In the genomic region with DNA sequence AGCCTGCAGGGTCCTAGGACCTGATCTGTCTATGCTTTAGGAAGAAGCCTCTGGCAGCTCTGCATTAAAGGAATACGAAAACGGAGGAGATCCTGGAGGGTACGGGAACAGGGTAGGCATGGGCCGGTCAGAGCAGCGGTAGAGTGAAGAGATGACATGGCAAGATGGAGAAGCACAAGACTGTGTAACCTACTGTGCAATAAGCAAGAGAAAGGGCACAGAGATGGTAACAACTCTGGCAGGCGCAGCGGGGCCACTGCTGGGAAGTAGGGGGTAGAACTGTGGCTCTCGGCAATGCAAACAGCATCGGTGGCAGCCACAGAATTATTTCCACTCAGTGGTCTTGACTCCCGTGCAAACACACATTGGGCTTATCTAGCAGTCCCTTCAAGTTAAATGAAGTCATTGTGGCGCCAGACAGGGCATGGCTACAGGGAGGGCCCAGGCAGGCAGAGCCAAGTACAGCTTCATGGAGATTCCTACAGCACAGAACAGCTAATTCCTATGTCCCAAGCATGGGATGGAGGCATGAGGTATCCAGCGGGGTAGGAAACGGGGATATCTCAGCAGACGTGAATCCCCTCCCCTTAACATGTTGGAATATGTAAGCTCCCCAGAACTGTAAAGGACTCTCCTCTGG, we compare ENCODE assay signal across 1 cellular context.
TF ChIP-seq lines count a peak whose summit lies in the region.

No MANE protein-coding gene starts in this region.

TF ChIP-seq in GM23338, 12 proteins besides CTCF, POLR2A, EP300 and RAD21 (continued from another document):
- TF ChIP-seq, protein P1, sequence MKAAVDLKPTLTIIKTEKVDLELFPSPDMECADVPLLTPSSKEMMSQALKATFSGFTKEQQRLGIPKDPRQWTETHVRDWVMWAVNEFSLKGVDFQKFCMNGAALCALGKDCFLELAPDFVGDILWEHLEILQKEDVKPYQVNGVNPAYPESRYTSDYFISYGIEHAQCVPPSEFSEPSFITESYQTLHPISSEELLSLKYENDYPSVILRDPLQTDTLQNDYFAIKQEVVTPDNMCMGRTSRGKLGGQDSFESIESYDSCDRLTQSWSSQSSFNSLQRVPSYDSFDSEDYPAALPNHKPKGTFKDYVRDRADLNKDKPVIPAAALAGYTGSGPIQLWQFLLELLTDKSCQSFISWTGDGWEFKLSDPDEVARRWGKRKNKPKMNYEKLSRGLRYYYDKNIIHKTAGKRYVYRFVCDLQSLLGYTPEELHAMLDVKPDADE (IDR thresholded peaks at IDR 0.05): no peak
- TF ChIP-seq, protein P2, sequence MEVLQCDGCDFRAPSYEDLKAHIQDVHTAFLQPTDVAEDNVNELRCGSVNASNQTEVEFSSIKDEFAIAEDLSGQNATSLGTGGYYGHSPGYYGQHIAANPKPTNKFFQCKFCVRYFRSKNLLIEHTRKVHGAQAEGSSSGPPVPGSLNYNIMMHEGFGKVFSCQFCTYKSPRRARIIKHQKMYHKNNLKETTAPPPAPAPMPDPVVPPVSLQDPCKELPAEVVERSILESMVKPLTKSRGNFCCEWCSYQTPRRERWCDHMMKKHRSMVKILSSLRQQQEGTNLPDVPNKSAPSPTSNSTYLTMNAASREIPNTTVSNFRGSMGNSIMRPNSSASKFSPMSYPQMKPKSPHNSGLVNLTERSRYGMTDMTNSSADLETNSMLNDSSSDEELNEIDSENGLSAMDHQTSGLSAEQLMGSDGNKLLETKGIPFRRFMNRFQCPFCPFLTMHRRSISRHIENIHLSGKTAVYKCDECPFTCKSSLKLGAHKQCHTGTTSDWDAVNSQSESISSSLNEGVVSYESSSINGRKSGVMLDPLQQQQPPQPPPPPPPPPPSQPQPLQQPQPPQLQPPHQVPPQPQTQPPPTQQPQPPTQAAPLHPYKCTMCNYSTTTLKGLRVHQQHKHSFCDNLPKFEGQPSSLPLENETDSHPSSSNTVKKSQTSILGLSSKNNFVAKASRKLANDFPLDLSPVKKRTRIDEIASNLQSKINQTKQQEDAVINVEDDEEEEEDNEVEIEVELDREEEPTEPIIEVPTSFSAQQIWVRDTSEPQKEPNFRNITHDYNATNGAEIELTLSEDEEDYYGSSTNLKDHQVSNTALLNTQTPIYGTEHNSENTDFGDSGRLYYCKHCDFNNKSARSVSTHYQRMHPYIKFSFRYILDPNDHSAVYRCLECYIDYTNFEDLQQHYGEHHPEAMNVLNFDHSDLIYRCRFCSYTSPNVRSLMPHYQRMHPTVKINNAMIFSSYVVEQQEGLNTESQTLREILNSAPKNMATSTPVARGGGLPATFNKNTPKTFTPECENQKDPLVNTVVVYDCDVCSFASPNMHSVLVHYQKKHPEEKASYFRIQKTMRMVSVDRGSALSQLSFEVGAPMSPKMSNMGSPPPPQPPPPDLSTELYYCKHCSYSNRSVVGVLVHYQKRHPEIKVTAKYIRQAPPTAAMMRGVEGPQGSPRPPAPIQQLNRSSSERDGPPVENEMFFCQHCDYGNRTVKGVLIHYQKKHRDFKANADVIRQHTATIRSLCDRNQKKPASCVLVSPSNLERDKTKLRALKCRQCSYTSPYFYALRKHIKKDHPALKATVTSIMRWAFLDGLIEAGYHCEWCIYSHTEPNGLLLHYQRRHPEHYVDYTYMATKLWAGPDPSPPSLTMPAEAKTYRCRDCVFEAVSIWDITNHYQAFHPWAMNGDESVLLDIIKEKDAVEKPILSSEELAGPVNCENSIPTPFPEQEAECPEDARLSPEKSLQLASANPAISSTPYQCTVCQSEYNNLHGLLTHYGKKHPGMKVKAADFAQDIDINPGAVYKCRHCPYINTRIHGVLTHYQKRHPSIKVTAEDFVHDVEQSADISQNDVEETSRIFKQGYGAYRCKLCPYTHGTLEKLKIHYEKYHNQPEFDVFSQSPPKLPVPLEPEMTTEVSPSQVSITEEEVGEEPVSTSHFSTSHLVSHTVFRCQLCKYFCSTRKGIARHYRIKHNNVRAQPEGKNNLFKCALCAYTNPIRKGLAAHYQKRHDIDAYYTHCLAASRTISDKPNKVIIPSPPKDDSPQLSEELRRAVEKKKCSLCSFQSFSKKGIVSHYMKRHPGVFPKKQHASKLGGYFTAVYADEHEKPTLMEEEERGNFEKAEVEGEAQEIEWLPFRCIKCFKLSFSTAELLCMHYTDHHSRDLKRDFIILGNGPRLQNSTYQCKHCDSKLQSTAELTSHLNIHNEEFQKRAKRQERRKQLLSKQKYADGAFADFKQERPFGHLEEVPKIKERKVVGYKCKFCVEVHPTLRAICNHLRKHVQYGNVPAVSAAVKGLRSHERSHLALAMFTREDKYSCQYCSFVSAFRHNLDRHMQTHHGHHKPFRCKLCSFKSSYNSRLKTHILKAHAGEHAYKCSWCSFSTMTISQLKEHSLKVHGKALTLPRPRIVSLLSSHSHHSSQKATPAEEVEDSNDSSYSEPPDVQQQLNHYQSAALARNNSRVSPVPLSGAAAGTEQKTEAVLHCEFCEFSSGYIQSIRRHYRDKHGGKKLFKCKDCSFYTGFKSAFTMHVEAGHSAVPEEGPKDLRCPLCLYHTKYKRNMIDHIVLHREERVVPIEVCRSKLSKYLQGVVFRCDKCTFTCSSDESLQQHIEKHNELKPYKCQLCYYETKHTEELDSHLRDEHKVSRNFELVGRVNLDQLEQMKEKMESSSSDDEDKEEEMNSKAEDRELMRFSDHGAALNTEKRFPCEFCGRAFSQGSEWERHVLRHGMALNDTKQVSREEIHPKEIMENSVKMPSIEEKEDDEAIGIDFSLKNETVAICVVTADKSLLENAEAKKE (CRISPR knock-in tag; IDR thresholded peaks at IDR 0.05): no peak
- no peak for TF ChIP-seq STAT1 (IDR thresholded peaks at IDR 0.05; ENCODE audit: unreplicated experiment)
- TF ChIP-seq ZNF114 (CRISPR knock-in tag; IDR thresholded peaks at IDR 0.05): no peak
- no peak for TF ChIP-seq JUNB (IDR thresholded peaks at IDR 0.05; ENCODE audit: unreplicated experiment)
- TF ChIP-seq, protein P3, sequence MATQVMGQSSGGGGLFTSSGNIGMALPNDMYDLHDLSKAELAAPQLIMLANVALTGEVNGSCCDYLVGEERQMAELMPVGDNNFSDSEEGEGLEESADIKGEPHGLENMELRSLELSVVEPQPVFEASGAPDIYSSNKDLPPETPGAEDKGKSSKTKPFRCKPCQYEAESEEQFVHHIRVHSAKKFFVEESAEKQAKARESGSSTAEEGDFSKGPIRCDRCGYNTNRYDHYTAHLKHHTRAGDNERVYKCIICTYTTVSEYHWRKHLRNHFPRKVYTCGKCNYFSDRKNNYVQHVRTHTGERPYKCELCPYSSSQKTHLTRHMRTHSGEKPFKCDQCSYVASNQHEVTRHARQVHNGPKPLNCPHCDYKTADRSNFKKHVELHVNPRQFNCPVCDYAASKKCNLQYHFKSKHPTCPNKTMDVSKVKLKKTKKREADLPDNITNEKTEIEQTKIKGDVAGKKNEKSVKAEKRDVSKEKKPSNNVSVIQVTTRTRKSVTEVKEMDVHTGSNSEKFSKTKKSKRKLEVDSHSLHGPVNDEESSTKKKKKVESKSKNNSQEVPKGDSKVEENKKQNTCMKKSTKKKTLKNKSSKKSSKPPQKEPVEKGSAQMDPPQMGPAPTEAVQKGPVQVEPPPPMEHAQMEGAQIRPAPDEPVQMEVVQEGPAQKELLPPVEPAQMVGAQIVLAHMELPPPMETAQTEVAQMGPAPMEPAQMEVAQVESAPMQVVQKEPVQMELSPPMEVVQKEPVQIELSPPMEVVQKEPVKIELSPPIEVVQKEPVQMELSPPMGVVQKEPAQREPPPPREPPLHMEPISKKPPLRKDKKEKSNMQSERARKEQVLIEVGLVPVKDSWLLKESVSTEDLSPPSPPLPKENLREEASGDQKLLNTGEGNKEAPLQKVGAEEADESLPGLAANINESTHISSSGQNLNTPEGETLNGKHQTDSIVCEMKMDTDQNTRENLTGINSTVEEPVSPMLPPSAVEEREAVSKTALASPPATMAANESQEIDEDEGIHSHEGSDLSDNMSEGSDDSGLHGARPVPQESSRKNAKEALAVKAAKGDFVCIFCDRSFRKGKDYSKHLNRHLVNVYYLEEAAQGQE (IDR thresholded peaks at IDR 0.05; ENCODE audit: unreplicated experiment): no peak
- TF ChIP-seq ZNF331 (CRISPR knock-in tag; IDR thresholded peaks at IDR 0.05; ENCODE audit: low read depth): no peak
- no peak for TF ChIP-seq NANOG (IDR thresholded peaks at IDR 0.05; ENCODE audit: borderline replicate concordance)
